Comparison of ENCODE assay signal across 8 cellular contexts in the genomic region with DNA sequence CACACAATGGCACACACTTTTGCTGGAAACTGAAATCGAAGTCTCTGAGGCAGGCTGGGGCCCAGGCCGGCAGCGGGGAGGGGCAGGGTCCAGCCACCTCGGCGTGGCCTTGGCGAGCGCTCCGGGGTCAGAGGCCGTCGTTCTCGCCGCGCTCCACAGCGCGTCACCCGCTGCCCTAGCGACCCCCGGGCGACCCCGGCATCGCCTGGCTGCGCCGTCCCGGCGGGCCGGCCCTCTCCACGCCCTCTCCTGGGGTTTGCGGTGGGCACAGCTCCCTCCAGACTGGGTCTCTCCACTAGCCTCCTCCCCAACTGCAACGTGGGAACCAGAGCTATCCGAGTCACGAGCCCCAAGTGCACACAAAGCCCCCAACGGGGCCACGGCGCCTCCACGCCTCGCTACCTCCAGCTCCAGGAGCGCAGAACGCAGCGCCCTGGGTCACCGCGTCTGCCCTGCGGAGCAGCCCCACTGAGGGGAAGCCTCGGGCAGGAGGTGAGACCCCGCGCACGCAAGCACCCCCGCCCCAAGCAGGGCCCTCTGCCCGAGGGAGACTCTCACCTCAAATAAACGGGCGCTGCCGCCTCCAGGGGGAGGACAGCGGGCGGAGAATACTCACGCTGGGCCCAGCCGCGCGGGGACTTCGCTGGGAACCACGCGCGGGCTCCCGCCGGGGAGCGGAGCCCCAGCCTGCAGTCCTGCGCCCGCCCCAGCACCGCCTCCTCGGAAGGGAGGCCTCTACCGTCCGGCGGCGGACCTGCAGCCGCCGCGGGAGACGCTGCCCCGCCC.
DNase-seq lines count a peak whose midpoint lies in the region; ATAC-seq and TF ChIP-seq lines count a peak whose summit lies in the region.

No MANE protein-coding gene starts in this region.

- H3K4me1 ChIP-seq in HUES64 (ENCODE audit: insufficient read depth, low read length) (peaks cover 5% of the 10 kb centered on the region), SJSA1 (replicated peaks) (peaks cover 3% of the 10 kb centered on the region; the same call in 1 of the 2 replicates), ovary (ENCODE audit: insufficient read depth) (no peaks in the 10 kb centered on the region), thyroid gland (peaks cover 0 to 3% of the 10 kb centered on the region in 2 donors)

- WGBS in HUES64 = under 1% methylated on average over 77 of the region's 77 CpGs
- WGBS in ovary, 3 donors = 0% methylated on average over 48 to 77 of the region's 77 CpGs
- 1% methylated on average over 23 of the region's 77 CpGs; no CpG with 5 or more reads in 1 of the 2 donors for WGBS in thyroid gland, 2 donors

- H3K36me3 ChIP-seq in HUES64 (ENCODE audit: insufficient read depth, low read length) = no peaks in the 10 kb centered on the region
- H3K36me3 ChIP-seq in SJSA1 = no peaks in the 10 kb centered on the region
- no peaks in the 10 kb centered on the region for H3K36me3 ChIP-seq in ovary
- H3K36me3 ChIP-seq in thyroid gland = no peaks in the 10 kb centered on the region

- peak; percentile 27 to 70 (median 59) for TF ChIP-seq CTCF in ovary (IDR thresholded peaks at IDR 0.05)
- TF ChIP-seq CTCF in thyroid gland (IDR thresholded peaks at IDR 0.05) = peak; percentile 35 to 98 (median 60)

- TF ChIP-seq POLR2A in ovary (IDR thresholded peaks at IDR 0.05) = no peak
- peak in 1 of 2 donors; percentile 60 for TF ChIP-seq POLR2A in thyroid gland (IDR thresholded peaks at IDR 0.05)

- no peaks in the 10 kb centered on the region for H3K9me3 ChIP-seq in HUES64 (ENCODE audit: insufficient read depth, low read depth, low read length)
- H3K9me3 ChIP-seq in SJSA1 (replicated peaks) = no peaks in the 10 kb centered on the region
- no peaks in the 10 kb centered on the region for H3K9me3 ChIP-seq in ovary
- H3K9me3 ChIP-seq in thyroid gland = no peaks in the 10 kb centered on the region

- H3K4me3 ChIP-seq in HUES64 (ENCODE audit: low read length) = peak overlapping the region; percentile 76
- peak overlapping the region; percentile 69 for H3K4me3 ChIP-seq in SJSA1
- peak overlapping the region; percentile 61 for H3K4me3 ChIP-seq in ovary
- peak overlapping the region; percentile 69 to 82 (median 69) for H3K4me3 ChIP-seq in thyroid gland (replicated peaks in 1 of 3)

- intact Hi-C loops in head of caudate nucleus (cut with DNase I) (no loop called here), ovary (cut with DNase I) (no loop called here), thyroid gland (cut with DNase I) (no loop called here)

- peak; percentile 98 for ATAC-seq in GM21528 (IDR thresholded peaks at IDR 0.05; ENCODE audit: low FRiP score, unreplicated experiment)

- DNase-seq in DMS114 treated with DMSO at 0.1 percent for 48 hours (lab: John Stamatoyannopoulos, UW; ENCODE audit: unreplicated experiment) (peak; percentile 57), SJSA1 (ENCODE audit: low read depth in 1 of 2, low spot score in 2 of 2) (peak; percentile 82 to 83), head of caudate nucleus (peak; percentile 31 to 87 (median 76)), ovary (peak; percentile 82 to 90 (median 86)), thyroid gland (peak; percentile 78 to 85)
- peak; percentile 78 for DNase-seq in activated naive CD4-positive, alpha-beta T cell treated with Interleukin-2 at 50 U/mL for 16 hours

- no peak overlapping the region for H3K27ac ChIP-seq in HUES64 (ENCODE audit: low read depth, low read length)
- peak overlapping the region; percentile 23; the same call in 1 of the 2 replicates for H3K27ac ChIP-seq in SJSA1
- H3K27ac ChIP-seq in ovary = peak overlapping the region; percentile 37 to 75
- peak overlapping the region in 2 of 3 donors; percentile 36 to 47 for H3K27ac ChIP-seq in thyroid gland

- TF ChIP-seq EP300 in ovary (IDR thresholded peaks at IDR 0.05) = no peak

- peak overlapping the region; percentile 44; the same call in 1 of the 2 replicates for H3K9ac ChIP-seq in HUES64 (ENCODE audit: low read depth, low read length)

- peaks cover 59% of the 10 kb centered on the region for H3K27me3 ChIP-seq in HUES64 (ENCODE audit: insufficient read depth, low read length)
- H3K27me3 ChIP-seq in SJSA1 (replicated peaks) = no peaks in the 10 kb centered on the region
- no peaks in the 10 kb centered on the region for H3K27me3 ChIP-seq in ovary
- no peaks in the 10 kb centered on the region for H3K27me3 ChIP-seq in thyroid gland
